Comparison of ENCODE assay signal across 1 cellular context in the genomic region with DNA sequence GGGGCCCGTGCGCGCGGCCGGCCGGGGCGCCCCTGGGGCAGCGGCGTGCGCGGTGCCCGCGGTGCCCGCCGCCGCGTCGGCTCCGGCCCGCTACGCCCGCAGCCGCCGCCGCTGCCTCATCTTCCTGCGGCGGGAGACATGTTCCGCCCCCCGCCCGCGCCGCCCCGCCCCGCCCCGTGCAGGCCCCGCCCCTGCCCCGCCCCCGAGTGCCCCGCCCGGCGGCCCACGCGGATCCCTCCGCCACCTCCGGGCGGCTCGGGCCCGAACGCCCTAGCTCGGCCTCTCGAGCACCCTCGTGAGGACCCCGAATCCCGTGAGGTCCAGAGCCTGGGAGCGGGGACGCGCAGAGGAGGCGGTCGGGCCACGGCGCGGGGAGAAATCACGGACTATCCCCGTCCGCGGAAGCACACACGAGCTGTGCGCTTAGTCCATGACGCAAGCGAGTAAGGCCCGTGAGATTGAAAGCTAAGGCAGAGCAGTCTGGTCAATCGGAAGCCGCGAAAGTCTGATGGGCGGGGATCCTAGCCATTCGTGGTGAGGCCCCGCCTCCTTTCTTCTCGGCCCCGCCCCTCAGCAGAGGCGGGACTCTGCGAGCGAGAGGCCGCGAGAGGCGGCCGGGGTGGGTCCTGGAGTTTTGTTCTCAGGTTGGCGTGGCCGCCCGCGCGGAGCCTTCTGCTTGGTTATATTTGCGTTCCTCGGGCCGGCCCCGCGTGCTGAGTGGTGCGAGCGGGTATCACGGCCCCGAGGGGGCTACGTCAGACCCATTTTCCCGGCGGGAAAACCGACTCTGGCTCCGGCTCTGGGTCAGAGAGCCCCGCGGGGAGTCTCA.
A peak's percentile ranks its signal among the peaks of the same experiment; 100 is the strongest.
TF ChIP-seq lines count a peak whose summit lies in the region.

Gene TCF3 (minus strand): TSS at position 145 of the 829 bp plus-strand sequence. CDS start 2,367 bp downstream, outside the sequence.

TF ChIP-seq in K562, 482 proteins besides CTCF, POLR2A, EP300 and RAD21 (continued from another document and continues in another):
- peak; percentile 67 for TF ChIP-seq BHLHE40 (IDR thresholded peaks at IDR 0.05; ENCODE audit: low read length)
- TF ChIP-seq, protein P1, sequence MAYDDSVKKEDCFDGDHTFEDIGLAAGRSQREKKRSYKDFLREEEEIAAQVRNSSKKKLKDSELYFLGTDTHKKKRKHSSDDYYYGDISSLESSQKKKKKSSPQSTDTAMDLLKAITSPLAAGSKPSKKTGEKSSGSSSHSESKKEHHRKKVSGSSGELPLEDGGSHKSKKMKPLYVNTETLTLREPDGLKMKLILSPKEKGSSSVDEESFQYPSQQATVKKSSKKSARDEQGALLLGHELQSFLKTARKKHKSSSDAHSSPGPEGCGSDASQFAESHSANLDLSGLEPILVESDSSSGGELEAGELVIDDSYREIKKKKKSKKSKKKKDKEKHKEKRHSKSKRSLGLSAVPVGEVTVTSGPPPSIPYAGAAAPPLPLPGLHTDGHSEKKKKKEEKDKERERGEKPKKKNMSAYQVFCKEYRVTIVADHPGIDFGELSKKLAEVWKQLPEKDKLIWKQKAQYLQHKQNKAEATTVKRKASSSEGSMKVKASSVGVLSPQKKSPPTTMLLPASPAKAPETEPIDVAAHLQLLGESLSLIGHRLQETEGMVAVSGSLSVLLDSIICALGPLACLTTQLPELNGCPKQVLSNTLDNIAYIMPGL (CRISPR knock-in tag; IDR thresholded peaks at IDR 0.05), result peak; percentile 65; the same call in 1 of the 2 replicates
- no peak for TF ChIP-seq ZNF512 (tag; IDR thresholded peaks at IDR 0.05)
- no peak for TF ChIP-seq ZKSCAN8 (CRISPR knock-in tag; IDR thresholded peaks at IDR 0.05)
- no peak for TF ChIP-seq HMG20B (CRISPR knock-in tag; IDR thresholded peaks at IDR 0.05)
- TF ChIP-seq GATAD2A (IDR thresholded peaks at IDR 0.05), result peak; percentile 91
- no peak for TF ChIP-seq MXI1 (IDR thresholded peaks at IDR 0.05; ENCODE audit: low read depth, low read length)
- TF ChIP-seq, protein P2, sequence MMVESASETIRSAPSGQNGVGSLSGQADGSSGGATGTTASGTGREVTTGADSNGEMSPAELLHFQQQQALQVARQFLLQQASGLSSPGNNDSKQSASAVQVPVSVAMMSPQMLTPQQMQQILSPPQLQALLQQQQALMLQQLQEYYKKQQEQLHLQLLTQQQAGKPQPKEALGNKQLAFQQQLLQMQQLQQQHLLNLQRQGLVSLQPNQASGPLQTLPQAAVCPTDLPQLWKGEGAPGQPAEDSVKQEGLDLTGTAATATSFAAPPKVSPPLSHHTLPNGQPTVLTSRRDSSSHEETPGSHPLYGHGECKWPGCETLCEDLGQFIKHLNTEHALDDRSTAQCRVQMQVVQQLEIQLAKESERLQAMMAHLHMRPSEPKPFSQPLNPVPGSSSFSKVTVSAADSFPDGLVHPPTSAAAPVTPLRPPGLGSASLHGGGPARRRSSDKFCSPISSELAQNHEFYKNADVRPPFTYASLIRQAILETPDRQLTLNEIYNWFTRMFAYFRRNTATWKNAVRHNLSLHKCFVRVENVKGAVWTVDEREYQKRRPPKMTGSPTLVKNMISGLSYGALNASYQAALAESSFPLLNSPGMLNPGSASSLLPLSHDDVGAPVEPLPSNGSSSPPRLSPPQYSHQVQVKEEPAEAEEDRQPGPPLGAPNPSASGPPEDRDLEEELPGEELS (CRISPR knock-in tag; IDR thresholded peaks at IDR 0.05; ENCODE audit: borderline replicate concordance), result no peak
- TF ChIP-seq, protein P3, sequence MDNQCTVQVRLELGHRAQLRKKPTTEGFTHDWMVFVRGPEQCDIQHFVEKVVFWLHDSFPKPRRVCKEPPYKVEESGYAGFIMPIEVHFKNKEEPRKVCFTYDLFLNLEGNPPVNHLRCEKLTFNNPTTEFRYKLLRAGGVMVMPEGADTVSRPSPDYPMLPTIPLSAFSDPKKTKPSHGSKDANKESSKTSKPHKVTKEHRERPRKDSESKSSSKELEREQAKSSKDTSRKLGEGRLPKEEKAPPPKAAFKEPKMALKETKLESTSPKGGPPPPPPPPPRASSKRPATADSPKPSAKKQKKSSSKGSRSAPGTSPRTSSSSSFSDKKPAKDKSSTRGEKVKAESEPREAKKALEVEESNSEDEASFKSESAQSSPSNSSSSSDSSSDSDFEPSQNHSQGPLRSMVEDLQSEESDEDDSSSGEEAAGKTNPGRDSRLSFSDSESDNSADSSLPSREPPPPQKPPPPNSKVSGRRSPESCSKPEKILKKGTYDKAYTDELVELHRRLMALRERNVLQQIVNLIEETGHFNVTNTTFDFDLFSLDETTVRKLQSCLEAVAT (IDR thresholded peaks at IDR 0.05), result peak; percentile 46 to 72; a peak in 2 of 4 replicates
- TF ChIP-seq ZNF217 (CRISPR knock-in tag; IDR thresholded peaks at IDR 0.05), result no peak
- peak; percentile 65 for TF ChIP-seq FOXM1 (IDR thresholded peaks at IDR 0.05; ENCODE audit: low read depth)
- no peak for TF ChIP-seq FOXM1 (CRISPR knock-in tag; IDR thresholded peaks at IDR 0.05; ENCODE audit: low read depth)
- peak; percentile 95 for TF ChIP-seq NEUROD1 (IDR thresholded peaks at IDR 0.05; ENCODE audit: borderline replicate concordance, low read depth, low read length, partially characterized antibody)
- no peak for TF ChIP-seq ZNF121 (CRISPR knock-in tag; conservative IDR thresholded peaks at IDR 0.05)
- peak; percentile 66; the same call in 1 of the 2 replicates for TF ChIP-seq MYNN (IDR thresholded peaks at IDR 0.05)
- no peak for TF ChIP-seq MYNN (CRISPR knock-in tag; IDR thresholded peaks at IDR 0.05)
- no peak for TF ChIP-seq SNIP1 (IDR thresholded peaks at IDR 0.05; ENCODE audit: low read depth)
- peak; percentile 78; the same call in 1 of the 2 replicates for TF ChIP-seq RHOXF2B (CRISPR knock-in tag; conservative IDR thresholded peaks at IDR 0.05)
- no peak for TF ChIP-seq HMBOX1 (IDR thresholded peaks at IDR 0.05)
- TF ChIP-seq ZNF232 (CRISPR knock-in tag; IDR thresholded peaks at IDR 0.05), result no peak
- no peak for TF ChIP-seq ZNF79 (CRISPR knock-in tag; IDR thresholded peaks at IDR 0.05; ENCODE audit: low read depth)
- 0 out of 2 replicates have a peak, but pooled peaks have one; percentile 58 for TF ChIP-seq ZNF766 (CRISPR knock-in tag; conservative IDR thresholded peaks at IDR 0.05)
- no peak for TF ChIP-seq FOXA1 (IDR thresholded peaks at IDR 0.05; ENCODE audit: borderline replicate concordance)
- peak; percentile 21; the same call in 1 of the 2 replicates for TF ChIP-seq ZNF239 (CRISPR knock-in tag; IDR thresholded peaks at IDR 0.05)
- TF ChIP-seq FUS (optimal IDR thresholded peaks at IDR 0.05; ENCODE audit: low read depth, low read length), result no peak
- TF ChIP-seq, protein P4, sequence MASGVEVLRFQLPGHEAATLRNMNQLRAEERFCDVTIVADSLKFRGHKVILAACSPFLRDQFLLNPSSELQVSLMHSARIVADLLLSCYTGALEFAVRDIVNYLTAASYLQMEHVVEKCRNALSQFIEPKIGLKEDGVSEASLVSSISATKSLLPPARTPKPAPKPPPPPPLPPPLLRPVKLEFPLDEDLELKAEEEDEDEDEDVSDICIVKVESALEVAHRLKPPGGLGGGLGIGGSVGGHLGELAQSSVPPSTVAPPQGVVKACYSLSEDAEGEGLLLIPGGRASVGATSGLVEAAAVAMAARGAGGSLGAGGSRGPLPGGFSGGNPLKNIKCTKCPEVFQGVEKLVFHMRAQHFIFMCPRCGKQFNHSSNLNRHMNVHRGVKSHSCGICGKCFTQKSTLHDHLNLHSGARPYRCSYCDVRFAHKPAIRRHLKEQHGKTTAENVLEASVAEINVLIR (CRISPR knock-in tag; IDR thresholded peaks at IDR 0.05), result peak; percentile 99
- TF ChIP-seq, protein P5, sequence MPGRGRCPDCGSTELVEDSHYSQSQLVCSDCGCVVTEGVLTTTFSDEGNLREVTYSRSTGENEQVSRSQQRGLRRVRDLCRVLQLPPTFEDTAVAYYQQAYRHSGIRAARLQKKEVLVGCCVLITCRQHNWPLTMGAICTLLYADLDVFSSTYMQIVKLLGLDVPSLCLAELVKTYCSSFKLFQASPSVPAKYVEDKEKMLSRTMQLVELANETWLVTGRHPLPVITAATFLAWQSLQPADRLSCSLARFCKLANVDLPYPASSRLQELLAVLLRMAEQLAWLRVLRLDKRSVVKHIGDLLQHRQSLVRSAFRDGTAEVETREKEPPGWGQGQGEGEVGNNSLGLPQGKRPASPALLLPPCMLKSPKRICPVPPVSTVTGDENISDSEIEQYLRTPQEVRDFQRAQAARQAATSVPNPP (IDR thresholded peaks at IDR 0.05; ENCODE audit: borderline replicate concordance, insufficient read depth, insufficient read length), result no peak
- peak; percentile 79 for TF ChIP-seq FIP1L1 (IDR thresholded peaks at IDR 0.05; ENCODE audit: low read depth, low read length, poor library complexity, severe bottlenecking)
- no peak for TF ChIP-seq ZSCAN29 (IDR thresholded peaks at IDR 0.05)
- no peak; the same call in 1 of the 2 replicates for TF ChIP-seq ZNF740 (CRISPR knock-in tag; IDR thresholded peaks at IDR 0.05)
- TF ChIP-seq ZNF740 (tag; IDR thresholded peaks at IDR 0.05), result no peak
- no peak for TF ChIP-seq CGGBP1 (CRISPR knock-in tag; IDR thresholded peaks at IDR 0.05)
- TF ChIP-seq ZNF384 (IDR thresholded peaks at IDR 0.05; ENCODE audit: low read depth, low read length), result no peak
- TF ChIP-seq ZFP30 (CRISPR knock-in tag; IDR thresholded peaks at IDR 0.05; ENCODE audit: borderline replicate concordance), result no peak
- TF ChIP-seq KDM1A (IDR thresholded peaks at IDR 0.05), result no peak; a peak in 1 of 4 replicates
- TF ChIP-seq LCOR (CRISPR knock-in tag; IDR thresholded peaks at IDR 0.05), result peak; percentile 1; the same call in 1 of the 2 replicates
- no peak for TF ChIP-seq NCOA4 (IDR thresholded peaks at IDR 0.05; ENCODE audit: partially characterized antibody)
- no peak for TF ChIP-seq SLC30A9 (CRISPR knock-in tag; IDR thresholded peaks at IDR 0.05)
- TF ChIP-seq, protein P6, sequence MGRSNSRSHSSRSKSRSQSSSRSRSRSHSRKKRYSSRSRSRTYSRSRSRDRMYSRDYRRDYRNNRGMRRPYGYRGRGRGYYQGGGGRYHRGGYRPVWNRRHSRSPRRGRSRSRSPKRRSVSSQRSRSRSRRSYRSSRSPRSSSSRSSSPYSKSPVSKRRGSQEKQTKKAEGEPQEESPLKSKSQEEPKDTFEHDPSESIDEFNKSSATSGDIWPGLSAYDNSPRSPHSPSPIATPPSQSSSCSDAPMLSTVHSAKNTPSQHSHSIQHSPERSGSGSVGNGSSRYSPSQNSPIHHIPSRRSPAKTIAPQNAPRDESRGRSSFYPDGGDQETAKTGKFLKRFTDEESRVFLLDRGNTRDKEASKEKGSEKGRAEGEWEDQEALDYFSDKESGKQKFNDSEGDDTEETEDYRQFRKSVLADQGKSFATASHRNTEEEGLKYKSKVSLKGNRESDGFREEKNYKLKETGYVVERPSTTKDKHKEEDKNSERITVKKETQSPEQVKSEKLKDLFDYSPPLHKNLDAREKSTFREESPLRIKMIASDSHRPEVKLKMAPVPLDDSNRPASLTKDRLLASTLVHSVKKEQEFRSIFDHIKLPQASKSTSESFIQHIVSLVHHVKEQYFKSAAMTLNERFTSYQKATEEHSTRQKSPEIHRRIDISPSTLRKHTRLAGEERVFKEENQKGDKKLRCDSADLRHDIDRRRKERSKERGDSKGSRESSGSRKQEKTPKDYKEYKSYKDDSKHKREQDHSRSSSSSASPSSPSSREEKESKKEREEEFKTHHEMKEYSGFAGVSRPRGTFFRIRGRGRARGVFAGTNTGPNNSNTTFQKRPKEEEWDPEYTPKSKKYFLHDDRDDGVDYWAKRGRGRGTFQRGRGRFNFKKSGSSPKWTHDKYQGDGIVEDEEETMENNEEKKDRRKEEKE (IDR thresholded peaks at IDR 0.05; ENCODE audit: borderline replicate concordance in 1 of 2, control insufficient read depth in 1 of 2, low read depth in 2 of 2, low read length in 1 of 2), result no peak
- peak; percentile 83; the same call in 1 of the 2 replicates for TF ChIP-seq KHSRP (IDR thresholded peaks at IDR 0.05)
- TF ChIP-seq, protein P7, sequence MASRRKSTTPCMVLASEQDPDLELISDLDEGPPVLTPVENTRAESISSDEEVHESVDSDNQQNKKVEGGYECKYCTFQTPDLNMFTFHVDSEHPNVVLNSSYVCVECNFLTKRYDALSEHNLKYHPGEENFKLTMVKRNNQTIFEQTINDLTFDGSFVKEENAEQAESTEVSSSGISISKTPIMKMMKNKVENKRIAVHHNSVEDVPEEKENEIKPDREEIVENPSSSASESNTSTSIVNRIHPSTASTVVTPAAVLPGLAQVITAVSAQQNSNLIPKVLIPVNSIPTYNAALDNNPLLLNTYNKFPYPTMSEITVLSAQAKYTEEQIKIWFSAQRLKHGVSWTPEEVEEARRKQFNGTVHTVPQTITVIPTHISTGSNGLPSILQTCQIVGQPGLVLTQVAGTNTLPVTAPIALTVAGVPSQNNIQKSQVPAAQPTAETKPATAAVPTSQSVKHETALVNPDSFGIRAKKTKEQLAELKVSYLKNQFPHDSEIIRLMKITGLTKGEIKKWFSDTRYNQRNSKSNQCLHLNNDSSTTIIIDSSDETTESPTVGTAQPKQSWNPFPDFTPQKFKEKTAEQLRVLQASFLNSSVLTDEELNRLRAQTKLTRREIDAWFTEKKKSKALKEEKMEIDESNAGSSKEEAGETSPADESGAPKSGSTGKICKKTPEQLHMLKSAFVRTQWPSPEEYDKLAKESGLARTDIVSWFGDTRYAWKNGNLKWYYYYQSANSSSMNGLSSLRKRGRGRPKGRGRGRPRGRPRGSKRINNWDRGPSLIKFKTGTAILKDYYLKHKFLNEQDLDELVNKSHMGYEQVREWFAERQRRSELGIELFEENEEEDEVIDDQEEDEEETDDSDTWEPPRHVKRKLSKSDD (conservative IDR thresholded peaks at IDR 0.05; ENCODE audit: low read length), result no peak; the same call in 1 of the 2 replicates
